ENCODE assay signal across 32 cellular contexts in genomic region chr2:3633982-3634630, GRCh38. TPM values are rescaled to one million over a fixed set of nuclear protein-coding genes. Genes with fewer than 3 reads are reported as not detected.
A peak's percentile ranks its signal among the peaks of the same experiment; 100 is the strongest.
DNase-seq lines count a peak whose midpoint lies in the region; ATAC-seq, FAIRE-seq and TF ChIP-seq lines count a peak whose summit lies in the region.
"Had no signal": no experiment of that assay in that cellular context is flagged by ENCODE, and none has a peak within 500 bp of the region (broad histone marks: within the 10 kb centered on the region; RNA-seq: fewer than 3 reads in every experiment).

No MANE protein-coding gene starts in this region.

- CTCF ChIA-PET in IMR-90 (lab: Yijun Ruan, JAX), result no interaction called here

- dilution Hi-C loops in IMR-90 (cut with HindIII; ENCODE audit: low sequenced_read_pairs, unreplicated experiment) (no loop called here), keratinocyte (cut with MboI; ENCODE audit: extremely low pct_ligation_motif_present, low sequenced_read_pairs) (no loop called here)

- no peaks in the 10 kb centered on the region for H3K79me2 ChIP-seq in keratinocyte (ENCODE audit: control insufficient read depth, insufficient read depth, low read length)

- no peak overlapping the region for H2BK5ac ChIP-seq in IMR-90 (ENCODE audit: low read depth, low read length, poor library complexity, severe bottlenecking)

- H3K18ac ChIP-seq in IMR-90 (ENCODE audit: low read depth, low read length), result no peak overlapping the region

- no peak for TF ChIP-seq RAD21 in IMR-90 (IDR thresholded peaks at IDR 0.05; ENCODE audit: low read length)

- H3K36me3 ChIP-seq in IMR-90 (ENCODE audit: control insufficient read depth, insufficient read depth, low read length) (no peaks in the 10 kb centered on the region), keratinocyte (ENCODE audit: control insufficient read depth in 2 of 2, extremely low read depth in 1 of 2, insufficient read depth in 2 of 2, low read length in 2 of 2) (no peaks in the 10 kb centered on the region)
- H3K36me3 ChIP-seq: BLaER1 treated with 17β-estradiol and CSF1 and Interleukin-3, amounts not matched to agents 10 nM and 100 nM; left ventricle myocardium inferior; neutrophil had no signal

- H3K9ac ChIP-seq in IMR-90 (ENCODE audit: low read depth, low read length), result no peak overlapping the region
- H3K9ac ChIP-seq in keratinocyte (ENCODE audit: control insufficient read depth, extremely low read depth, insufficient read depth, low read length), result no peak overlapping the region
- H3K9ac ChIP-seq: BLaER1 treated with 17β-estradiol and CSF1 and Interleukin-3, amounts not matched to agents 10 nM and 100 nM had no signal

- peak; percentile 59 for FAIRE-seq in keratinocyte (lab: Jason Lieb, UNC)
- FAIRE-seq: bronchial epithelial cell, colon, G401.6 had no signal

- DNase-seq in DMS 273 treated with DMSO at 0.1 percent for 48 hours (lab: John Stamatoyannopoulos, UW) (peak; percentile 12), DMS 273 (lab: John Stamatoyannopoulos, UW; ENCODE audit: unreplicated experiment) (no peak), IMR-90 (no peak), keratinocyte (ENCODE audit: low read depth, low spot score) (no peak), posterior vena cava (ENCODE audit: low spot score) (peak; percentile 41), ureter (ENCODE audit: low spot score) (no peak)
- DNase-seq: activated CD4-positive, alpha-beta T cell treated with anti-CD3 and anti-CD28 coated beads, Interleukin-2, amount 50 U/mL, for 48 hours; activated CD4-positive, CD25-positive, alpha-beta regulatory T cell; activated gamma-delta T cell; activated T-cell treated with anti-CD3 and anti-CD28 coated beads for 4 hours; effector CD8-positive, alpha-beta T cell; hippocampal formation; left ventricle myocardium inferior; mesendoderm; NCI-H146; T-helper 1 cell had no signal

- no peaks in the 10 kb centered on the region for H3K79me1 ChIP-seq in IMR-90 (ENCODE audit: low read depth in 1 of 2, low read length in 2 of 2)

- no peaks in the 10 kb centered on the region for H3K9me1 ChIP-seq in IMR-90 (ENCODE audit: insufficient read depth, low read length)
- no peaks in the 10 kb centered on the region for H3K9me1 ChIP-seq in keratinocyte (ENCODE audit: control insufficient read depth, extremely low read depth, insufficient read depth, low read length)

- TF ChIP-seq POLR2A in IMR-90 (IDR thresholded peaks at IDR 0.05; ENCODE audit: low read depth, low read length), result no peak

- no peak overlapping the region for H3K56ac ChIP-seq in IMR-90 (ENCODE audit: extremely low read depth, insufficient read depth, low read length)

- no peak overlapping the region for H4K91ac ChIP-seq in IMR-90 (ENCODE audit: insufficient read depth, low read depth, low read length)

- POLR2A ChIA-PET in IMR-90 (lab: Charles Lee; ENCODE audit: unreplicated experiment), result interaction anchor here (0.5 kb wide), 1 partner anchor 12 kb away, joined by 7 read pairs; no protein-coding TSS in a partner anchor

- no TSS peak for BruUV-seq in IMR-90 (replicated peaks; lab: Mats Ljungman, UMichigan)

- H3K9me3 ChIP-seq in IMR-90 (ENCODE audit: control insufficient read depth, insufficient read depth, low read length) (no peaks in the 10 kb centered on the region), keratinocyte (ENCODE audit: control insufficient read depth, low read depth, low read length) (no peaks in the 10 kb centered on the region)
- H3K9me3 ChIP-seq: BLaER1 treated with 17β-estradiol and CSF1 and Interleukin-3, amounts not matched to agents 10 nM and 100 nM; left ventricle myocardium inferior; neutrophil had no signal

- H4K8ac ChIP-seq in IMR-90 (ENCODE audit: low read depth in 2 of 2, low read length in 2 of 2), result no peak overlapping the region

- no peaks in the 10 kb centered on the region; the same call in 1 of the 2 replicates for H3K4me1 ChIP-seq in IMR-90 (ENCODE audit: control insufficient read depth, insufficient read depth, low read length)
- peaks cover 12% of the 10 kb centered on the region for H3K4me1 ChIP-seq in keratinocyte (ENCODE audit: control insufficient read depth, extremely low read depth, insufficient read depth, low read length)
- H3K4me1 ChIP-seq: BLaER1 treated with 17β-estradiol and CSF1 and Interleukin-3, amounts not matched to agents 10 nM and 100 nM had no signal

- no peak for TF ChIP-seq CTCF in IMR-90 (conservative IDR thresholded peaks at IDR 0.05; ENCODE audit: low read depth, low read length)
- TF ChIP-seq CTCF in keratinocyte (optimal IDR thresholded peaks at IDR 0.05 in 1 of 3, IDR thresholded peaks at IDR 0.05 in 1 of 3, conservative IDR thresholded peaks at IDR 0.05 in 1 of 3; ENCODE audit: extremely low read depth in 1 of 3, insufficient read depth in 2 of 3, low read length in 3 of 3), result no peak

- H4K20me1 ChIP-seq in IMR-90 (ENCODE audit: insufficient read depth, low read length) (no peaks in the 10 kb centered on the region), keratinocyte (ENCODE audit: control insufficient read depth, extremely low read depth, insufficient read depth, low read length) (no peaks in the 10 kb centered on the region)
- H4K20me1 ChIP-seq: BLaER1 treated with 17β-estradiol and CSF1 and Interleukin-3, amounts not matched to agents 10 nM and 100 nM had no signal

- peaks cover 9% of the 10 kb centered on the region; the same call in 1 of the 2 replicates for H3K27me3 ChIP-seq in IMR-90 (ENCODE audit: control insufficient read depth, insufficient read depth, low read length)
- peaks cover 10% of the 10 kb centered on the region for H3K27me3 ChIP-seq in keratinocyte (ENCODE audit: control insufficient read depth, extremely low read depth, insufficient read depth, low read length)
- H3K27me3 ChIP-seq: BLaER1 treated with 17β-estradiol and CSF1 and Interleukin-3, amounts not matched to agents 10 nM and 100 nM; neutrophil had no signal

- no peak overlapping the region for H2BK120ac ChIP-seq in IMR-90 (ENCODE audit: low read depth, low read length)

- no peak overlapping the region for H4K5ac ChIP-seq in IMR-90 (ENCODE audit: low read depth, low read length)

- ATAC-seq in IMR-90 (ENCODE audit: low read depth), result no peak
- ATAC-seq in HG03378 (IDR thresholded peaks at IDR 0.05; ENCODE audit: unreplicated experiment), result no peak
- ATAC-seq in GM18519 (IDR thresholded peaks at IDR 0.05; ENCODE audit: low FRiP score, unreplicated experiment), result no peak
- ATAC-seq: stimulated activated memory B cell treated with anti-CD40 and anti-IgM and Interleukin-4, amounts not matched to agents 10 μg/mL and 1 μg/mL and 100 μg/mL, for 72 hours had no signal

- H3K4me2 ChIP-seq in IMR-90 (ENCODE audit: low read depth, low read length) (no peak overlapping the region), keratinocyte (ENCODE audit: control insufficient read depth, extremely low read depth, insufficient read depth, low read depth, low read length) (no peak overlapping the region)
- H3K4me2 ChIP-seq: BLaER1 treated with 17β-estradiol and CSF1 and Interleukin-3, amounts not matched to agents 10 nM and 100 nM had no signal

- intact Hi-C loops in IMR-90 (cut with micrococcal nuclease) (loop anchor here (5.0 kb wide), 1 partner anchor 37 kb away; the partner anchor contains the start of gene COLEC11), posterior vena cava (cut with DNase I) (no loop called here)

- peak overlapping the region; percentile 51 for H2AFZ ChIP-seq in IMR-90 (replicated peaks; ENCODE audit: low read length, poor library complexity)
- H2AFZ ChIP-seq in keratinocyte (ENCODE audit: control insufficient read depth, low read length), result no peak overlapping the region

- H3K4ac ChIP-seq in IMR-90 (ENCODE audit: low read depth, low read length), result no peak overlapping the region

- H3K4me3 ChIP-seq in IMR-90 (ENCODE audit: insufficient read depth, low read depth, low read length) (no peak overlapping the region), keratinocyte (ENCODE audit: control insufficient read depth in 2 of 3, extremely low read depth in 1 of 3, insufficient read depth in 2 of 3, low read depth in 1 of 3, low read length in 3 of 3) (no peak overlapping the region)
- H3K4me3 ChIP-seq: BLaER1 treated with 17β-estradiol and CSF1 and Interleukin-3, amounts not matched to agents 10 nM and 100 nM; left ventricle myocardium inferior had no signal

- no peak overlapping the region for H3K23ac ChIP-seq in IMR-90 (ENCODE audit: low read depth, low read length)

- H3K27ac ChIP-seq in IMR-90 (ENCODE audit: insufficient read depth, low read length), result no peak overlapping the region
- H3K27ac ChIP-seq in keratinocyte (ENCODE audit: control insufficient read depth, insufficient read depth, low read length), result no peak overlapping the region
- H3K27ac ChIP-seq: 22Rv1; BLaER1 treated with 17β-estradiol and CSF1 and Interleukin-3, amounts not matched to agents 10 nM and 100 nM; epithelial cell of prostate; left ventricle myocardium inferior; neutrophil had no signal

- no peak overlapping the region for H2BK15ac ChIP-seq in IMR-90 (ENCODE audit: low read depth, low read length)

- no peak overlapping the region for H2AK9ac ChIP-seq in IMR-90 (replicated peaks; ENCODE audit: low read depth, low read length, poor library complexity)

- WGBS in IMR-90 (ENCODE audit: extremely low coverage in 2 of 2, insufficient read length in 1 of 2), 2 experiments, result 70% methylated on average over 2 of the region's 11 CpGs; no CpG with 5 or more reads in 1 of the 2 experiments

- no peak overlapping the region for H2AK5ac ChIP-seq in IMR-90 (ENCODE audit: low read depth, low read length)

- H2BK20ac ChIP-seq in IMR-90 (ENCODE audit: low read depth, low read length), result no peak overlapping the region

- in situ Hi-C loops in IMR-90 (cut with MboI; ENCODE audit: low sequenced_read_pairs), result no loop called here

- no peak overlapping the region for H3K14ac ChIP-seq in IMR-90 (replicated peaks; ENCODE audit: low read depth, low read length)

RNA-seq across cellular contexts. Expression of gene ALLC, which starts 23.9 kb away (rescaled TPM):
- total RNA-seq in IMR-90 (2012; rRNA removed) (not detected in 2 replicates), posterior vena cava (not detected), ureter (not detected)
- polyA plus RNA-seq in IMR-90 (2012; rRNA removed) (not detected in 2 replicates), keratinocyte (not detected in 3 replicates)
- polyA plus RNA-seq in IMR-90 (2012; cell fraction: cytosol; rRNA removed), result not detected in 2 replicates
- not detected in 2 replicates for polyA plus RNA-seq in IMR-90 (2012; cell fraction: nucleus; rRNA removed; ENCODE audit: low replicate concordance)
- polyA plus RNA-seq in keratinocyte (2011; ENCODE audit: low read depth), result not detected
- not detected in 2 replicates for polyA plus RNA-seq in keratinocyte (2011; cell fraction: cytosol; rRNA removed)
- not detected in 2 replicates for polyA plus RNA-seq in keratinocyte (2011; cell fraction: nucleus; rRNA removed)
- polyA plus RNA-seq in keratinocyte (2012; ENCODE audit: low replicate concordance), result not detected in 2 replicates
- polyA minus RNA-seq in keratinocyte, result not detected in 3 replicates
- polyA minus RNA-seq in keratinocyte (2011; cell fraction: cytosol; rRNA and poly(A)+ RNA removed), result not detected
- not detected in 2 replicates for polyA minus RNA-seq in keratinocyte (2011; cell fraction: nucleus; rRNA and poly(A)+ RNA removed)
- total RNA-seq: activated naive CD8-positive, alpha-beta T cell treated with anti-CD3 and anti-CD28 coated beads, Interleukin-2, amount 10 ng/mL, durations not matched to agents 7 days and 5 days; aorta; bronchial epithelial cell; HT-29; left ventricle myocardium inferior; myocyte; NCI-H460; skeletal muscle tissue had no signal

RNA-seq across cellular contexts. Expression of gene COLEC11, which starts 39.2 kb away (rescaled TPM):
- total RNA-seq in IMR-90 (2012; rRNA removed) (under 0.01 and 0.28 TPM in 2 replicates), posterior vena cava (1 to 10 TPM in 1 of 2 donors, under 1 TPM in 1; 0.71 to 3.8 TPM), ureter (2.4 TPM)
- polyA plus RNA-seq in IMR-90 (2012; rRNA removed) (0.24 and 0.55 TPM in 2 replicates), keratinocyte (not detected in 3 replicates)
- 0.34 and 0.45 TPM in 2 replicates for polyA plus RNA-seq in IMR-90 (2012; cell fraction: cytosol; rRNA removed)
- 0.12 TPM in 1 of 2 replicates, not detected in the other for polyA plus RNA-seq in IMR-90 (2012; cell fraction: nucleus; rRNA removed; ENCODE audit: low replicate concordance)
- not detected for polyA plus RNA-seq in keratinocyte (2011; ENCODE audit: low read depth)
- polyA plus RNA-seq in keratinocyte (2011; cell fraction: cytosol; rRNA removed), result not detected in 2 replicates
- not detected in 2 replicates for polyA plus RNA-seq in keratinocyte (2011; cell fraction: nucleus; rRNA removed)
- polyA plus RNA-seq in keratinocyte (2012; ENCODE audit: low replicate concordance), result 0.58 TPM in 1 of 2 replicates, not detected in the other
- polyA minus RNA-seq in keratinocyte, result not detected in 3 replicates
- not detected for polyA minus RNA-seq in keratinocyte (2011; cell fraction: cytosol; rRNA and poly(A)+ RNA removed)
- not detected in 2 replicates for polyA minus RNA-seq in keratinocyte (2011; cell fraction: nucleus; rRNA and poly(A)+ RNA removed)
- total RNA-seq: HT-29, myocyte, skeletal muscle tissue had no signal

RNA-seq across cellular contexts. Expression of gene RPS7, which starts 59.0 kb away (rescaled TPM):
- total RNA-seq in IMR-90 (2012; rRNA removed), result 3,111 and 3,387 TPM in 2 replicates
- 1,199 and 1,260 TPM in 2 replicates for polyA plus RNA-seq in IMR-90 (2012; rRNA removed)
- 1,489 and 3,890 TPM in 2 replicates for polyA plus RNA-seq in IMR-90 (2012; cell fraction: cytosol; rRNA removed)
- 261 and 727 TPM in 2 replicates for polyA plus RNA-seq in IMR-90 (2012; cell fraction: nucleus; rRNA removed; ENCODE audit: low replicate concordance)
- polyA plus RNA-seq in keratinocyte, result 1,344 to 1,663 TPM (median 1,410 TPM) in 3 replicates
- 2,676 TPM for polyA plus RNA-seq in keratinocyte (2011; ENCODE audit: low read depth)
- polyA plus RNA-seq in keratinocyte (2011; cell fraction: cytosol; rRNA removed), result 1,277 and 1,596 TPM in 2 replicates
- polyA plus RNA-seq in keratinocyte (2011; cell fraction: nucleus; rRNA removed), result 448 and 562 TPM in 2 replicates
- 1,543 and 1,827 TPM in 2 replicates for polyA plus RNA-seq in keratinocyte (2012; ENCODE audit: low replicate concordance)
- 206 to 287 TPM (median 219 TPM) in 3 replicates for polyA minus RNA-seq in keratinocyte
- 708 TPM for polyA minus RNA-seq in keratinocyte (2011; cell fraction: cytosol; rRNA and poly(A)+ RNA removed)
- polyA minus RNA-seq in keratinocyte (2011; cell fraction: nucleus; rRNA and poly(A)+ RNA removed), result 96.9 and 117 TPM in 2 replicates
- 1,000 to 10,000 TPM; 1,084 to 1,219 TPM for total RNA-seq in posterior vena cava
- 1,218 TPM for total RNA-seq in ureter

Comparison
In these comparisons a context has a peak if more than half of its experiments do, and no peak if none do; other contexts are left out.
1. DNase-seq: peak in DMS 273 treated with DMSO at 0.1 percent for 48 hours (single experiment) and posterior vena cava (single experiment); none in DMS 273 (single experiment), IMR-90 (single experiment), keratinocyte (single experiment) and ureter (single experiment).